Comparison of ENCODE assay signal across 14 cellular contexts in genomic region chr5:123976393-123977029, GRCh38.
DNase-seq lines count a peak whose midpoint lies in the region; ATAC-seq and TF ChIP-seq lines count a peak whose summit lies in the region.
"Had no signal": no experiment of that assay in that cellular context is flagged by ENCODE, and none has a peak within 500 bp of the region (broad histone marks: within the 10 kb centered on the region; RNA-seq: fewer than 3 reads in every experiment).

No MANE protein-coding gene starts in this region.

- ATAC-seq in GM19452 (IDR thresholded peaks at IDR 0.05; ENCODE audit: unreplicated experiment) (peak; percentile 77), HG02970 (IDR thresholded peaks at IDR 0.05; ENCODE audit: low FRiP score, unreplicated experiment) (peak; percentile 61)
- ATAC-seq: foreskin keratinocyte, natural killer cell had no signal

- H3K4me1 Mint-ChIP-seq in nephron progenitor cell (peaks cover 12% of the 10 kb centered on the region), HFFc6 (ENCODE audit: low read depth) (no peaks in the 10 kb centered on the region)
- H3K4me1 Mint-ChIP-seq: natural killer cell had no signal

- H3K36me3 Mint-ChIP-seq in nephron progenitor cell (ENCODE audit: low read depth) = peaks cover 14% of the 10 kb centered on the region
- no peaks in the 10 kb centered on the region for H3K36me3 Mint-ChIP-seq in HFFc6 (ENCODE audit: low read depth)
- H3K36me3 Mint-ChIP-seq: natural killer cell had no signal

- H3K9me3 Mint-ChIP-seq in nephron progenitor cell (peaks cover 30% of the 10 kb centered on the region), HFFc6 (no peaks in the 10 kb centered on the region)

- peaks cover 3% of the 10 kb centered on the region for H3K27me3 Mint-ChIP-seq in nephron progenitor cell (ENCODE audit: low read depth, poor library complexity)
- peaks cover 5% of the 10 kb centered on the region for H3K27me3 Mint-ChIP-seq in HFFc6 (ENCODE audit: insufficient read depth)
- H3K27me3 Mint-ChIP-seq: dendritic cell treated with granulocyte-macrophage colony-stimulating factor and Interleukin-4, amounts not matched to agents 40 ng/mL and 50 ng/mL, for 4 days had no signal

- no peak for TF ChIP-seq CTCF in GM12864 (IDR thresholded peaks at IDR 0.05; ENCODE audit: low read depth, low read length, missing control alignments)
- no peak for TF ChIP-seq CTCF in nephron progenitor cell (IDR thresholded peaks at IDR 0.05)
- TF ChIP-seq CTCF in HFFc6 (IDR thresholded peaks at IDR 0.05) = no peak

- H3K27ac Mint-ChIP-seq in nephron progenitor cell (no peak overlapping the region), HFFc6 (no peak overlapping the region)
- H3K27ac Mint-ChIP-seq: dendritic cell treated with granulocyte-macrophage colony-stimulating factor and Interleukin-4, amounts not matched to agents 40 ng/mL and 50 ng/mL, for 4 days; natural killer cell had no signal

- H3K4me3 ChIP-seq in GM12864 (ENCODE audit: low read depth, low read length) = no peak overlapping the region
- H3K4me3 ChIP-seq: thoracic aorta had no signal

- H3K4me3 Mint-ChIP-seq in nephron progenitor cell (no peak overlapping the region), HFFc6 (no peak overlapping the region)
- H3K4me3 Mint-ChIP-seq: dendritic cell treated with granulocyte-macrophage colony-stimulating factor and Interleukin-4, amounts not matched to agents 40 ng/mL and 50 ng/mL, for 4 days; natural killer cell had no signal

- DNase-seq in GM12864 (ENCODE audit: low read depth) (peak; percentile 13), MV-4-11 (lab: John Stamatoyannopoulos, UW) (peak; percentile 43), AG20443 (ENCODE audit: low spot score) (no peak), nephron progenitor cell (no peak), HFFc6 (no peak), iPS-NIHi11 (ENCODE audit: low spot score) (no peak)
- DNase-seq: foreskin keratinocyte, natural killer cell, NCI-H226, SHP77 treated with DMSO at 0.1 percent for 48 hours had no signal

Comparison
In these comparisons a context has a peak if more than half of its experiments do, and no peak if none do; other contexts are left out.
1. DNase-seq: peak in GM12864 (single experiment) and MV-4-11 (single experiment); none in AG20443 (single experiment), nephron progenitor cell (single experiment), HFFc6 (single experiment) and iPS-NIHi11 (single experiment).